Comparison of ENCODE assay signal across 2 cellular contexts in genomic region chr11:125496465-125496817, GRCh38.
TF ChIP-seq lines count a peak whose summit lies in the region.

No MANE protein-coding gene starts in this region.

TF ChIP-seq in A549, 52 proteins besides CTCF, POLR2A, EP300 and RAD21:
- no peak for TF ChIP-seq ATOH8 (CRISPR knock-in tag; IDR thresholded peaks at IDR 0.05; ENCODE audit: low read depth)
- no peak for TF ChIP-seq ELK1 (IDR thresholded peaks at IDR 0.05; ENCODE audit: low read depth, low read length)
- no peak for TF ChIP-seq HOXB13 (CRISPR knock-in tag; IDR thresholded peaks at IDR 0.05; ENCODE audit: low read depth)
- TF ChIP-seq FOXS1 (CRISPR knock-in tag; IDR thresholded peaks at IDR 0.05): no peak
- TF ChIP-seq KDM1A (IDR thresholded peaks at IDR 0.05; ENCODE audit: low read depth): no peak
- TF ChIP-seq RARB (CRISPR knock-in tag; IDR thresholded peaks at IDR 0.05): no peak
- no peak for TF ChIP-seq ZSCAN20 (CRISPR knock-in tag; IDR thresholded peaks at IDR 0.05)
- no peak for TF ChIP-seq MYC (IDR thresholded peaks at IDR 0.05; ENCODE audit: borderline replicate concordance, low read length)
- TF ChIP-seq JUN (IDR thresholded peaks at IDR 0.05): no peak
- no peak for TF ChIP-seq ESRRA (IDR thresholded peaks at IDR 0.05; ENCODE audit: borderline replicate concordance, low read length)
- no peak for TF ChIP-seq CEBPB (IDR thresholded peaks at IDR 0.05)
- no peak for TF ChIP-seq HOXA7 (CRISPR knock-in tag; IDR thresholded peaks at IDR 0.05)
- TF ChIP-seq NPAS2 (CRISPR knock-in tag; IDR thresholded peaks at IDR 0.05; ENCODE audit: borderline replicate concordance): no peak
- TF ChIP-seq KDM5A (IDR thresholded peaks at IDR 0.05): no peak
- TF ChIP-seq SMC3 (IDR thresholded peaks at IDR 0.05): no peak
- no peak for TF ChIP-seq CBX2 (IDR thresholded peaks at IDR 0.05; ENCODE audit: borderline replicate concordance, low read depth)
- TF ChIP-seq CHD4 (IDR thresholded peaks at IDR 0.05; ENCODE audit: borderline replicate concordance): no peak
- TF ChIP-seq HEYL (CRISPR knock-in tag; IDR thresholded peaks at IDR 0.05): no peak
- no peak for TF ChIP-seq HES2 (IDR thresholded peaks at IDR 0.05)
- TF ChIP-seq NR3C1 (IDR thresholded peaks at IDR 0.05): no peak

TF ChIP-seq in H1, 55 proteins besides CTCF, POLR2A, EP300 and RAD21 (continued from another document):
- no peak for TF ChIP-seq CHD7 (IDR thresholded peaks at IDR 0.05; ENCODE audit: insufficient replicate concordance, low read length)
- no peak for TF ChIP-seq EGR1 (IDR thresholded peaks at IDR 0.05; ENCODE audit: borderline replicate concordance, low read depth, low read length)
